24 cellular contexts compared by ENCODE assay signal in the genomic region with DNA sequence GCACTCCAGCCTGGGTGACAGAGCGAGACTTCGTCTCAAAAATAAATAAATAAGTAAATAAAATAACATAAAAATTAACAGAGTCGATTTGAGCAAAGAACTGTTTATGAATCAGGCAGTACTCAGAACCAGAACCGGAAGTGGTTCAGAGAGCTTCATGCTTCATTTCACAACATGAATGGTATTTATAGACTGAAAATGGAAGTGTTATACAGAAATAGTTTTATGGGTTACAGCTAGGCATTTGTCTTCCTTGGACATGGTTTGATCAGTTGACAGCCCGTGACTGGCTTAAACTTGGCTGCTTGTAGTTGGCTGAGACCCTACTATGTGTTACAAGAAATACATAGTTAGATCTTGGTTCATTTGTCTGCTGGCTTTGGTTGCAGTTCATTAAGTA.
"Had no signal": no experiment of that assay in that cellular context is flagged by ENCODE, and none has a peak within 500 bp of the region (broad histone marks: within the 10 kb centered on the region; RNA-seq: fewer than 3 reads in every experiment).

No MANE protein-coding gene starts in this region.

- H3K4me1 Mint-ChIP-seq: naive B cell; nephron; stimulated activated memory B cell treated with anti-CD40 and anti-IgM and Interleukin-4, amounts not matched to agents 10 μg/mL and 1 μg/mL and 100 μg/mL, for 72 hours had no signal

- H3K4me3 ChIP-seq: dorsolateral prefrontal cortex, gastrocnemius medialis, prostate gland, right lobe of liver, spleen, tibial artery, upper lobe of left lung, vagina had no signal

- H3K27me3 ChIP-seq: gastrocnemius medialis, right lobe of liver, spleen, tibial artery, upper lobe of left lung, vagina had no signal

- H3K9me3 Mint-ChIP-seq: stimulated activated memory B cell treated with anti-CD40 and anti-IgM and Interleukin-4, amounts not matched to agents 10 μg/mL and 1 μg/mL and 100 μg/mL, for 72 hours had no signal

- H3K27ac Mint-ChIP-seq: immature natural killer cell; nephron; stimulated activated memory B cell treated with anti-CD40 and anti-IgM and Interleukin-4, amounts not matched to agents 10 μg/mL and 1 μg/mL and 100 μg/mL, for 72 hours; stimulated activated naive CD8-positive, alpha-beta T cell treated with anti-CD3 and anti-CD28 coated beads, Interleukin-15, Interleukin-2, amounts not matched to agents 100 ng/mL and 50 ng/mL, for 24 hours had no signal

- H3K9me3 ChIP-seq: gastrocnemius medialis, prostate gland, right lobe of liver, tibial artery, upper lobe of left lung, vagina had no signal

- ATAC-seq: gastrocnemius medialis; left colon; left ventricle myocardium superior; right lobe of liver; stimulated activated memory B cell treated with anti-CD40 and anti-IgM and Interleukin-4, amounts not matched to agents 10 μg/mL and 1 μg/mL and 100 μg/mL, for 72 hours had no signal

- H3K4me1 ChIP-seq: gastrocnemius medialis, parathyroid adenoma, prostate gland, right lobe of liver, spleen, tibial artery, upper lobe of left lung had no signal

- H2AFZ ChIP-seq: parathyroid adenoma had no signal

- FAIRE-seq: keratinocyte had no signal

- H3K9ac ChIP-seq: parathyroid adenoma had no signal

- H3K4me3 Mint-ChIP-seq: immature natural killer cell; naive B cell; nephron; stimulated activated memory B cell treated with anti-CD40 and anti-IgM and Interleukin-4, amounts not matched to agents 10 μg/mL and 1 μg/mL and 100 μg/mL, for 72 hours; stimulated activated naive CD8-positive, alpha-beta T cell treated with anti-CD3 and anti-CD28 coated beads, Interleukin-15, Interleukin-2, amounts not matched to agents 100 ng/mL and 50 ng/mL, for 24 hours had no signal

- H3K36me3 Mint-ChIP-seq: immature natural killer cell; stimulated activated memory B cell treated with anti-CD40 and anti-IgM and Interleukin-4, amounts not matched to agents 10 μg/mL and 1 μg/mL and 100 μg/mL, for 72 hours had no signal

- H3K36me3 ChIP-seq: gastrocnemius medialis, prostate gland, right lobe of liver, spleen, tibial artery, upper lobe of left lung, vagina had no signal

- H3K27ac ChIP-seq: dorsolateral prefrontal cortex, gastrocnemius medialis, parathyroid adenoma, prostate gland, right lobe of liver, spleen, tibial artery, upper lobe of left lung, vagina had no signal

- DNase-seq: cortex of kidney; dorsolateral prefrontal cortex; effector CD8-positive, alpha-beta T cell; gastrocnemius medialis; immature natural killer cell; left colon; left ventricle myocardium superior; mesendoderm; naive B cell; occipital lobe; right lobe of liver; spleen; stimulated activated CD4-positive, alpha-beta T cell treated with anti-CD3 and anti-CD28 coated beads, Interleukin-15, amount 100 ng/mL, for 24 hours; stimulated activated CD4-positive, alpha-beta T cell treated with anti-CD3 and anti-CD28 coated beads, Interleukin-1b, Interleukin-23, amount 100 ng/mL, for 48 hours; stimulated activated CD4-positive, alpha-beta T cell treated with anti-CD3 and anti-CD28 coated beads, Interleukin-4, amount 100 ng/mL, for 24 hours; tibial artery; upper lobe of left lung had no signal

- H3K79me2 ChIP-seq: parathyroid adenoma had no signal

- H3K27me3 Mint-ChIP-seq: stimulated activated memory B cell treated with anti-CD40 and anti-IgM and Interleukin-4, amounts not matched to agents 10 μg/mL and 1 μg/mL and 100 μg/mL, for 72 hours had no signal
